1 cellular context compared by ENCODE assay signal in genomic region chr14:91078095-91078737, GRCh38.
TF ChIP-seq lines count a peak whose summit lies in the region.

No MANE protein-coding gene starts in this region.

TF ChIP-seq in H1, 55 proteins besides CTCF, POLR2A, EP300 and RAD21 (continued from another document):
- TF ChIP-seq PHF8 (conservative IDR thresholded peaks at IDR 0.05; ENCODE audit: low read depth, low read length) (no peak), FOSL1 (IDR thresholded peaks at IDR 0.05; ENCODE audit: insufficient read depth, low read depth, low read length) (no peak), RBBP5 (IDR thresholded peaks at IDR 0.05; ENCODE audit: borderline replicate concordance, low read depth, low read length) (no peak), JUN (IDR thresholded peaks at IDR 0.05; ENCODE audit: low read depth, low read length) (no peak), SUZ12 (IDR thresholded peaks at IDR 0.05; ENCODE audit: low read length) (no peak), TCF12 (IDR thresholded peaks at IDR 0.05; ENCODE audit: low read depth, low read length) (no peak), CTBP2 (IDR thresholded peaks at IDR 0.05; ENCODE audit: borderline replicate concordance, insufficient read depth, insufficient read length, low read length) (no peak), TEAD4 (IDR thresholded peaks at IDR 0.05; ENCODE audit: low read depth, low read length) (no peak), HDAC2 (IDR thresholded peaks at IDR 0.05; ENCODE audit: borderline replicate concordance in 1 of 2, low read depth in 2 of 2, low read length in 2 of 2) (no peak), MAX (IDR thresholded peaks at IDR 0.05) (no peak), SIRT6 (IDR thresholded peaks at IDR 0.05; ENCODE audit: low read length) (no peak), KDM4A (IDR thresholded peaks at IDR 0.05; ENCODE audit: low read depth, low read length, severe bottlenecking) (no peak)
